1 cellular context compared by ENCODE assay signal in genomic region chr19:2867025-2867991, GRCh38.
A peak's percentile ranks its signal among the peaks of the same experiment; 100 is the strongest.
TF ChIP-seq lines count a peak whose summit lies in the region.

Gene ZNF556, plus strand, starts transcription at chr19:2867335. Its CDS starts 87 bp downstream, at chr19:2867422.

TF ChIP-seq in HepG2, 621 proteins besides CTCF, POLR2A, EP300 and RAD21 (continued from another document and continues in another):
- TF ChIP-seq FOXP1 (IDR thresholded peaks at IDR 0.05) (no peak), FOXP1 (CRISPR knock-in tag; IDR thresholded peaks at IDR 0.05) (no peak), ZMAT5 (CRISPR knock-in tag; IDR thresholded peaks at IDR 0.05; ENCODE audit: borderline replicate concordance, low read depth) (no peak), SYNCRIP (IDR thresholded peaks at IDR 0.05; ENCODE audit: insufficient read depth, low read depth, low read length) (no peak), MTA1 (CRISPR knock-in tag; IDR thresholded peaks at IDR 0.05; ENCODE audit: borderline replicate concordance) (peak; percentile 30; the same call in 1 of the 2 replicates), TEF (CRISPR knock-in tag; IDR thresholded peaks at IDR 0.05) (no peak), GLI4 (CRISPR knock-in tag; IDR thresholded peaks at IDR 0.05; ENCODE audit: borderline replicate concordance) (peak; percentile 59; the same call in 1 of the 2 replicates), CHD4 (IDR thresholded peaks at IDR 0.05; ENCODE audit: borderline replicate concordance, low read length) (no peak), ZNF713 (CRISPR knock-in tag; IDR thresholded peaks at IDR 0.05) (no peak), GLMP (CRISPR knock-in tag; IDR thresholded peaks at IDR 0.05; ENCODE audit: borderline replicate concordance) (no peak), ZNF496 (CRISPR knock-in tag; IDR thresholded peaks at IDR 0.05; ENCODE audit: insufficient replicate concordance) (no peak), ZNF780A (CRISPR knock-in tag; IDR thresholded peaks at IDR 0.05) (no peak), RBM39 (IDR thresholded peaks at IDR 0.05; ENCODE audit: low read depth, low read length, poor library complexity, severe bottlenecking) (no peak), ZNF3 (CRISPR knock-in tag; IDR thresholded peaks at IDR 0.05) (no peak), GRHL1 (CRISPR knock-in tag; conservative IDR thresholded peaks at IDR 0.05) (no peak), IKZF5 (CRISPR knock-in tag; IDR thresholded peaks at IDR 0.05) (no peak; the same call in 1 of the 2 replicates), SNAPC4 (CRISPR knock-in tag; IDR thresholded peaks at IDR 0.05) (0 out of 2 replicates have a peak, but pooled peaks have one; percentile 75), ARID3A (IDR thresholded peaks at IDR 0.05; ENCODE audit: low read depth, low read length) (no peak; the same call in 1 of the 2 replicates), SOX5 (CRISPR knock-in tag; IDR thresholded peaks at IDR 0.05; ENCODE audit: borderline replicate concordance) (0 out of 2 replicates have a peak, but pooled peaks have one; percentile 9), RERE (CRISPR knock-in tag; IDR thresholded peaks at IDR 0.05; ENCODE audit: low read depth) (no peak), KDM5A (IDR thresholded peaks at IDR 0.05; ENCODE audit: borderline replicate concordance, low read length) (peak; percentile 81; the same call in 1 of the 2 replicates), ZNF782 (CRISPR knock-in tag; IDR thresholded peaks at IDR 0.05; ENCODE audit: borderline replicate concordance) (no peak), HNRNPUL1 (IDR thresholded peaks at IDR 0.05; ENCODE audit: low read depth, low read length) (no peak), KLF12 (CRISPR knock-in tag; IDR thresholded peaks at IDR 0.05; ENCODE audit: borderline replicate concordance) (no peak), SRY (CRISPR knock-in tag; IDR thresholded peaks at IDR 0.05) (peak; percentile 60; the same call in 1 of the 2 replicates), MEF2D (CRISPR knock-in tag; IDR thresholded peaks at IDR 0.05) (no peak), ZNF296 (CRISPR knock-in tag; conservative IDR thresholded peaks at IDR 0.05) (peak; percentile 80), ZNF563 (CRISPR knock-in tag; IDR thresholded peaks at IDR 0.05) (no peak), NFAT5 (CRISPR knock-in tag; IDR thresholded peaks at IDR 0.05) (no peak), MEIS1 (CRISPR knock-in tag; IDR thresholded peaks at IDR 0.05; ENCODE audit: borderline replicate concordance) (0 out of 2 replicates have a peak, but pooled peaks have one; percentile 71), JUND (CRISPR knock-in tag; IDR thresholded peaks at IDR 0.05) (no peak), HDAC1 (CRISPR knock-in tag; IDR thresholded peaks at IDR 0.05) (peak; percentile 54)
